9 cellular contexts compared by ENCODE assay signal in the genomic region with DNA sequence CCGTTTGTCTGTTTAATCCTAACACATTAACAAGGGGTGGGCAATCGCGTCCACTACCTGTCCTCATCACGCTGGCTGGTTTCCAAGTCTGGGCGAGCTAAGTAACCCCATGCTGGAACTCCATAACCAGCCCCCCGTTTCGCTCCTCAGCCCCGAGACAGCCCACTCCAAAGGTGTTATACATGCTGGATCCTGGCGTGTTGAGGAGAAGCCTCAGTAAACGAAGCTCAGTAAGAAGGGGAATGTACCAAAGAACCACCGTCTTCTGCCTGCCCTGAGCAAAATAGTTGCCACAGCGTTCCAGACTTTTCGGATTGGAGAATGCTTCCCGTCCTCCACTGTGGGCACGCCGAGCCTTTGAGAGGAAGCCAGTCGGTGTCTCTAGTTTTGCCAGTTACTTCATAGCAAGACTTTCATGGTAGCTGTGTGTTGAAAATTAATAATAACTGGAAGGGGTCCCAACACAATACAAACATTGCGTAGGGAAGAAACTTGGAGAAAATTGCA. TPM values are rescaled to one million over a fixed set of nuclear protein-coding genes. Genes with fewer than 3 reads are reported as not detected.
DNase-seq lines count a peak whose midpoint lies in the region; ATAC-seq and TF ChIP-seq lines count a peak whose summit lies in the region.
"Had no signal": no experiment of that assay in that cellular context is flagged by ENCODE, and none has a peak within 500 bp of the region (broad histone marks: within the 10 kb centered on the region; RNA-seq: fewer than 3 reads in every experiment).

No MANE protein-coding gene starts in this region.

- no peaks in the 10 kb centered on the region for H3K9me3 ChIP-seq in stomach

- peak overlapping the region; percentile 83 to 92 (median 87) for H3K27ac ChIP-seq in stomach

- H3K4me3 ChIP-seq in stomach = peak overlapping the region; percentile 63 to 94 (median 86)

- no peak for TF ChIP-seq EP300 in stomach (IDR thresholded peaks at IDR 0.05)

- no peaks in the 10 kb centered on the region for H3K36me3 ChIP-seq in stomach

- WGBS in stomach, 5 donors = 5 to 21% (median 13%) methylated on average over 16 to 18 of the region's 18 CpGs

- TF ChIP-seq CTCF in stomach (IDR thresholded peaks at IDR 0.05) = no peak

- H3K9me3 Mint-ChIP-seq in T-helper 2 cell treated with Interferon-gamma antibody and Interleukin-4, amounts not matched to agents 5 μg/mL and 100 μg/mL, for 36 hours = no peaks in the 10 kb centered on the region
- no peaks in the 10 kb centered on the region for H3K9me3 Mint-ChIP-seq in activated naive CD8-positive, alpha-beta T cell treated with anti-CD3 and anti-CD28 coated beads, Interleukin-2, amount 10 ng/mL, durations not matched to agents 7 days and 5 days

- intact Hi-C loops in stomach (cut with DNase I; ENCODE audit: low total_unique reads) = no loop called here

- peak overlapping the region; percentile 77 for H3K27ac Mint-ChIP-seq in T-helper 2 cell treated with Interferon-gamma antibody and Interleukin-4, amounts not matched to agents 5 μg/mL and 100 μg/mL, for 36 hours
- H3K27ac Mint-ChIP-seq in activated naive CD8-positive, alpha-beta T cell treated with anti-CD3 and anti-CD28 coated beads, Interleukin-2, amount 10 ng/mL, durations not matched to agents 7 days and 5 days = peak overlapping the region; percentile 84

- peaks cover 21% of the 10 kb centered on the region for H3K4me1 Mint-ChIP-seq in T-helper 2 cell treated with Interferon-gamma antibody and Interleukin-4, amounts not matched to agents 5 μg/mL and 100 μg/mL, for 36 hours (ENCODE audit: low read depth)
- peaks cover 24% of the 10 kb centered on the region for H3K4me1 Mint-ChIP-seq in activated naive CD8-positive, alpha-beta T cell treated with anti-CD3 and anti-CD28 coated beads, Interleukin-2, amount 10 ng/mL, durations not matched to agents 7 days and 5 days

- TF ChIP-seq POLR2A in stomach (IDR thresholded peaks at IDR 0.05) = no peak

- no peak for ATAC-seq in activated naive CD8-positive, alpha-beta T cell treated with anti-CD3 and anti-CD28 coated beads, Interleukin-2, amount 10 ng/mL, durations not matched to agents 7 days and 5 days (ENCODE audit: low read depth)
- no peak for ATAC-seq in HG03521 (IDR thresholded peaks at IDR 0.05; ENCODE audit: unreplicated experiment)

- H3K27me3 Mint-ChIP-seq in T-helper 2 cell treated with Interferon-gamma antibody and Interleukin-4, amounts not matched to agents 5 μg/mL and 100 μg/mL, for 36 hours (ENCODE audit: low read depth) = no peaks in the 10 kb centered on the region
- H3K27me3 Mint-ChIP-seq in activated naive CD8-positive, alpha-beta T cell treated with anti-CD3 and anti-CD28 coated beads, Interleukin-2, amount 10 ng/mL, durations not matched to agents 7 days and 5 days = no peaks in the 10 kb centered on the region

- H3K27me3 ChIP-seq in stomach = no peaks in the 10 kb centered on the region

- H3K36me3 Mint-ChIP-seq in T-helper 2 cell treated with Interferon-gamma antibody and Interleukin-4, amounts not matched to agents 5 μg/mL and 100 μg/mL, for 36 hours (ENCODE audit: low read depth) = no peaks in the 10 kb centered on the region
- H3K36me3 Mint-ChIP-seq in activated naive CD8-positive, alpha-beta T cell treated with anti-CD3 and anti-CD28 coated beads, Interleukin-2, amount 10 ng/mL, durations not matched to agents 7 days and 5 days = no peaks in the 10 kb centered on the region

- POLR2A ChIA-PET in activated naive CD8-positive, alpha-beta T cell treated with anti-CD3 and anti-CD28 coated beads, Interleukin-2, amount 10 ng/mL, durations not matched to agents 7 days and 5 days (lab: Charles Lee) = interaction anchor here (0.5 to 2.2 kb wide), 10 partner anchors 14 to 686 kb away, joined by 3 to 12 read pairs (median 4); partner anchors contain the start of genes ACACA, DUSP14 and TADA2A

- peak overlapping the region; percentile 77 for H3K4me3 Mint-ChIP-seq in T-helper 2 cell treated with Interferon-gamma antibody and Interleukin-4, amounts not matched to agents 5 μg/mL and 100 μg/mL, for 36 hours
- H3K4me3 Mint-ChIP-seq in activated naive CD8-positive, alpha-beta T cell treated with anti-CD3 and anti-CD28 coated beads, Interleukin-2, amount 10 ng/mL, durations not matched to agents 7 days and 5 days = peak overlapping the region; percentile 72

- DNase-seq in T-helper 2 cell treated with Interferon-gamma antibody and Interleukin-4, amounts not matched to agents 5 μg/mL and 100 μg/mL, for 36 hours (ENCODE audit: low spot score) = no peak
- DNase-seq in T-helper 2 cell (no peak), iris pigment epithelial cell (ENCODE audit: low read depth) (peak; percentile 31), stomach (no peak), activated gamma-delta T cell (lab: John Stamatoyannopoulos, UW) (no peak), NCI-H1417 (lab: John Stamatoyannopoulos, UW) (no peak)
- no peak for DNase-seq in activated naive CD8-positive, alpha-beta T cell treated with anti-CD3 and anti-CD28 coated beads, Interleukin-2, amount 10 ng/mL, durations not matched to agents 7 days and 5 days

- H3K4me1 ChIP-seq in stomach = peaks cover 24 to 43% (median 30%) of the 10 kb centered on the region in 4 donors

RNA-seq across cellular contexts. Expression of gene C17orf78, which starts 16.1 kb away (rescaled TPM):
- not detected for total RNA-seq in activated naive CD8-positive, alpha-beta T cell treated with anti-CD3 and anti-CD28 coated beads, Interleukin-2, amount 10 ng/mL, durations not matched to agents 7 days and 5 days
- not detected for total RNA-seq in stomach
- not detected for polyA plus RNA-seq in stomach
- total RNA-seq: dermis microvascular lymphatic vessel endothelial cell had no signal

RNA-seq across cellular contexts. Expression of gene ACACA, which starts 46.9 kb away (rescaled TPM):
- 10 to 100 TPM; 45.1 to 45.9 TPM for total RNA-seq in activated naive CD8-positive, alpha-beta T cell treated with anti-CD3 and anti-CD28 coated beads, Interleukin-2, amount 10 ng/mL, durations not matched to agents 7 days and 5 days
- 10 to 100 TPM; 12.3 to 59.8 (median 45.2) TPM for total RNA-seq in stomach
- polyA plus RNA-seq in stomach = 10 to 100 TPM in 2 of 3 donors, 1 to 10 TPM in 1; 9.9 to 15.0 (median 13.9) TPM

RNA-seq across cellular contexts. Expression of gene TADA2A, which starts 47.0 kb away (rescaled TPM):
- total RNA-seq in activated naive CD8-positive, alpha-beta T cell treated with anti-CD3 and anti-CD28 coated beads, Interleukin-2, amount 10 ng/mL, durations not matched to agents 7 days and 5 days = 10 to 100 TPM; 34.5 to 35.8 TPM
- total RNA-seq in stomach = 10 to 100 TPM in 4 of 5 donors, 1 to 10 TPM in 1; 8.0 to 54.3 (median 19.0) TPM
- polyA plus RNA-seq in stomach = 1 to 10 TPM; 6.5 to 8.2 (median 6.8) TPM
